In the genomic region with DNA sequence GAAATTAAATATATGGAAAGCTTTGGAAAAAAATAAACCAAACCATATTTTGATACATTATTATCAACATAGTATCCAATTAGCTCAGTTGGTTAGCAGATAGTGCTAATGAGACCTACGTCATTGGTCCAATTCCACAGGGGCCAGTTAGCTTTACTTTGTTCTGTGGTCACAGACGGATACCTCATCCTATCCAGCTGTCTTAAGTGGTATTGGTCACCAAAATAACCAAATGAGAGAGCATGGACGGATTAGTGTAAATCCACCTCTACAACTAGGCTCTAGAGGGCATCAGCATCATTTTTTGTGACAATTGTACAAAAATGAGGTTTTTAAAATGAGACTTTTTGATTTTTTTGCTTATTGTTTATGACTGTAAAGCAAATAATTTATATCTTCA, we compare ENCODE assay signal across 1 cellular context.
TF ChIP-seq lines count a peak whose summit lies in the region.

No MANE protein-coding gene starts in this region.

TF ChIP-seq in WTC11, 78 proteins besides CTCF, POLR2A, EP300 and RAD21 (continued from another document):
- TF ChIP-seq, protein P1, sequence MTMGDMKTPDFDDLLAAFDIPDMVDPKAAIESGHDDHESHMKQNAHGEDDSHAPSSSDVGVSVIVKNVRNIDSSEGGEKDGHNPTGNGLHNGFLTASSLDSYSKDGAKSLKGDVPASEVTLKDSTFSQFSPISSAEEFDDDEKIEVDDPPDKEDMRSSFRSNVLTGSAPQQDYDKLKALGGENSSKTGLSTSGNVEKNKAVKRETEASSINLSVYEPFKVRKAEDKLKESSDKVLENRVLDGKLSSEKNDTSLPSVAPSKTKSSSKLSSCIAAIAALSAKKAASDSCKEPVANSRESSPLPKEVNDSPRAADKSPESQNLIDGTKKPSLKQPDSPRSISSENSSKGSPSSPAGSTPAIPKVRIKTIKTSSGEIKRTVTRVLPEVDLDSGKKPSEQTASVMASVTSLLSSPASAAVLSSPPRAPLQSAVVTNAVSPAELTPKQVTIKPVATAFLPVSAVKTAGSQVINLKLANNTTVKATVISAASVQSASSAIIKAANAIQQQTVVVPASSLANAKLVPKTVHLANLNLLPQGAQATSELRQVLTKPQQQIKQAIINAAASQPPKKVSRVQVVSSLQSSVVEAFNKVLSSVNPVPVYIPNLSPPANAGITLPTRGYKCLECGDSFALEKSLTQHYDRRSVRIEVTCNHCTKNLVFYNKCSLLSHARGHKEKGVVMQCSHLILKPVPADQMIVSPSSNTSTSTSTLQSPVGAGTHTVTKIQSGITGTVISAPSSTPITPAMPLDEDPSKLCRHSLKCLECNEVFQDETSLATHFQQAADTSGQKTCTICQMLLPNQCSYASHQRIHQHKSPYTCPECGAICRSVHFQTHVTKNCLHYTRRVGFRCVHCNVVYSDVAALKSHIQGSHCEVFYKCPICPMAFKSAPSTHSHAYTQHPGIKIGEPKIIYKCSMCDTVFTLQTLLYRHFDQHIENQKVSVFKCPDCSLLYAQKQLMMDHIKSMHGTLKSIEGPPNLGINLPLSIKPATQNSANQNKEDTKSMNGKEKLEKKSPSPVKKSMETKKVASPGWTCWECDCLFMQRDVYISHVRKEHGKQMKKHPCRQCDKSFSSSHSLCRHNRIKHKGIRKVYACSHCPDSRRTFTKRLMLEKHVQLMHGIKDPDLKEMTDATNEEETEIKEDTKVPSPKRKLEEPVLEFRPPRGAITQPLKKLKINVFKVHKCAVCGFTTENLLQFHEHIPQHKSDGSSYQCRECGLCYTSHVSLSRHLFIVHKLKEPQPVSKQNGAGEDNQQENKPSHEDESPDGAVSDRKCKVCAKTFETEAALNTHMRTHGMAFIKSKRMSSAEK (CRISPR knock-in tag; IDR thresholded peaks at IDR 0.05; ENCODE audit: borderline replicate concordance), result no peak
- no peak for TF ChIP-seq CREB1 (CRISPR knock-in tag; IDR thresholded peaks at IDR 0.05)
- TF ChIP-seq, protein P2, sequence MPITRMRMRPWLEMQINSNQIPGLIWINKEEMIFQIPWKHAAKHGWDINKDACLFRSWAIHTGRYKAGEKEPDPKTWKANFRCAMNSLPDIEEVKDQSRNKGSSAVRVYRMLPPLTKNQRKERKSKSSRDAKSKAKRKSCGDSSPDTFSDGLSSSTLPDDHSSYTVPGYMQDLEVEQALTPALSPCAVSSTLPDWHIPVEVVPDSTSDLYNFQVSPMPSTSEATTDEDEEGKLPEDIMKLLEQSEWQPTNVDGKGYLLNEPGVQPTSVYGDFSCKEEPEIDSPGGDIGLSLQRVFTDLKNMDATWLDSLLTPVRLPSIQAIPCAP (CRISPR knock-in tag; IDR thresholded peaks at IDR 0.05), result no peak
- TF ChIP-seq, protein P3, sequence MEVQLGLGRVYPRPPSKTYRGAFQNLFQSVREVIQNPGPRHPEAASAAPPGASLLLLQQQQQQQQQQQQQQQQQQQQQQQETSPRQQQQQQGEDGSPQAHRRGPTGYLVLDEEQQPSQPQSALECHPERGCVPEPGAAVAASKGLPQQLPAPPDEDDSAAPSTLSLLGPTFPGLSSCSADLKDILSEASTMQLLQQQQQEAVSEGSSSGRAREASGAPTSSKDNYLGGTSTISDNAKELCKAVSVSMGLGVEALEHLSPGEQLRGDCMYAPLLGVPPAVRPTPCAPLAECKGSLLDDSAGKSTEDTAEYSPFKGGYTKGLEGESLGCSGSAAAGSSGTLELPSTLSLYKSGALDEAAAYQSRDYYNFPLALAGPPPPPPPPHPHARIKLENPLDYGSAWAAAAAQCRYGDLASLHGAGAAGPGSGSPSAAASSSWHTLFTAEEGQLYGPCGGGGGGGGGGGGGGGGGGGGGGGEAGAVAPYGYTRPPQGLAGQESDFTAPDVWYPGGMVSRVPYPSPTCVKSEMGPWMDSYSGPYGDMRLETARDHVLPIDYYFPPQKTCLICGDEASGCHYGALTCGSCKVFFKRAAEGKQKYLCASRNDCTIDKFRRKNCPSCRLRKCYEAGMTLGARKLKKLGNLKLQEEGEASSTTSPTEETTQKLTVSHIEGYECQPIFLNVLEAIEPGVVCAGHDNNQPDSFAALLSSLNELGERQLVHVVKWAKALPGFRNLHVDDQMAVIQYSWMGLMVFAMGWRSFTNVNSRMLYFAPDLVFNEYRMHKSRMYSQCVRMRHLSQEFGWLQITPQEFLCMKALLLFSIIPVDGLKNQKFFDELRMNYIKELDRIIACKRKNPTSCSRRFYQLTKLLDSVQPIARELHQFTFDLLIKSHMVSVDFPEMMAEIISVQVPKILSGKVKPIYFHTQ (CRISPR knock-in tag; IDR thresholded peaks at IDR 0.05), result no peak
- TF ChIP-seq, protein P4, sequence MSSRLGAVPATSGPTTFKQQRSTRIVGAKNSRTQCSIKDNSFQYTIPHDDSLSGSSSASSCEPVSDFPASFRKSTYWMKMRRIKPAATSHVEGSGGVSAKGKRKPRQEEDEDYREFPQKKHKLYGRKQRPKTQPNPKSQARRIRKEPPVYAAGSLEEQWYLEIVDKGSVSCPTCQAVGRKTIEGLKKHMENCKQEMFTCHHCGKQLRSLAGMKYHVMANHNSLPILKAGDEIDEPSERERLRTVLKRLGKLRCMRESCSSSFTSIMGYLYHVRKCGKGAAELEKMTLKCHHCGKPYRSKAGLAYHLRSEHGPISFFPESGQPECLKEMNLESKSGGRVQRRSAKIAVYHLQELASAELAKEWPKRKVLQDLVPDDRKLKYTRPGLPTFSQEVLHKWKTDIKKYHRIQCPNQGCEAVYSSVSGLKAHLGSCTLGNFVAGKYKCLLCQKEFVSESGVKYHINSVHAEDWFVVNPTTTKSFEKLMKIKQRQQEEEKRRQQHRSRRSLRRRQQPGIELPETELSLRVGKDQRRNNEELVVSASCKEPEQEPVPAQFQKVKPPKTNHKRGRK (CRISPR knock-in tag; IDR thresholded peaks at IDR 0.05; ENCODE audit: borderline replicate concordance), result no peak
- no peak for TF ChIP-seq ETV6 (CRISPR knock-in tag; IDR thresholded peaks at IDR 0.05)
- TF ChIP-seq, protein P5, sequence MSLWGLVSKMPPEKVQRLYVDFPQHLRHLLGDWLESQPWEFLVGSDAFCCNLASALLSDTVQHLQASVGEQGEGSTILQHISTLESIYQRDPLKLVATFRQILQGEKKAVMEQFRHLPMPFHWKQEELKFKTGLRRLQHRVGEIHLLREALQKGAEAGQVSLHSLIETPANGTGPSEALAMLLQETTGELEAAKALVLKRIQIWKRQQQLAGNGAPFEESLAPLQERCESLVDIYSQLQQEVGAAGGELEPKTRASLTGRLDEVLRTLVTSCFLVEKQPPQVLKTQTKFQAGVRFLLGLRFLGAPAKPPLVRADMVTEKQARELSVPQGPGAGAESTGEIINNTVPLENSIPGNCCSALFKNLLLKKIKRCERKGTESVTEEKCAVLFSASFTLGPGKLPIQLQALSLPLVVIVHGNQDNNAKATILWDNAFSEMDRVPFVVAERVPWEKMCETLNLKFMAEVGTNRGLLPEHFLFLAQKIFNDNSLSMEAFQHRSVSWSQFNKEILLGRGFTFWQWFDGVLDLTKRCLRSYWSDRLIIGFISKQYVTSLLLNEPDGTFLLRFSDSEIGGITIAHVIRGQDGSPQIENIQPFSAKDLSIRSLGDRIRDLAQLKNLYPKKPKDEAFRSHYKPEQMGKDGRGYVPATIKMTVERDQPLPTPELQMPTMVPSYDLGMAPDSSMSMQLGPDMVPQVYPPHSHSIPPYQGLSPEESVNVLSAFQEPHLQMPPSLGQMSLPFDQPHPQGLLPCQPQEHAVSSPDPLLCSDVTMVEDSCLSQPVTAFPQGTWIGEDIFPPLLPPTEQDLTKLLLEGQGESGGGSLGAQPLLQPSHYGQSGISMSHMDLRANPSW (CRISPR knock-in tag; conservative IDR thresholded peaks at IDR 0.05; ENCODE audit: low read depth), result no peak
- no peak for TF ChIP-seq PRRX2 (CRISPR knock-in tag; IDR thresholded peaks at IDR 0.05)
- TF ChIP-seq NFATC4 (CRISPR knock-in tag; IDR thresholded peaks at IDR 0.05), result no peak
- no peak for TF ChIP-seq TEAD4 (CRISPR knock-in tag; IDR thresholded peaks at IDR 0.05)
- TF ChIP-seq, protein P6, sequence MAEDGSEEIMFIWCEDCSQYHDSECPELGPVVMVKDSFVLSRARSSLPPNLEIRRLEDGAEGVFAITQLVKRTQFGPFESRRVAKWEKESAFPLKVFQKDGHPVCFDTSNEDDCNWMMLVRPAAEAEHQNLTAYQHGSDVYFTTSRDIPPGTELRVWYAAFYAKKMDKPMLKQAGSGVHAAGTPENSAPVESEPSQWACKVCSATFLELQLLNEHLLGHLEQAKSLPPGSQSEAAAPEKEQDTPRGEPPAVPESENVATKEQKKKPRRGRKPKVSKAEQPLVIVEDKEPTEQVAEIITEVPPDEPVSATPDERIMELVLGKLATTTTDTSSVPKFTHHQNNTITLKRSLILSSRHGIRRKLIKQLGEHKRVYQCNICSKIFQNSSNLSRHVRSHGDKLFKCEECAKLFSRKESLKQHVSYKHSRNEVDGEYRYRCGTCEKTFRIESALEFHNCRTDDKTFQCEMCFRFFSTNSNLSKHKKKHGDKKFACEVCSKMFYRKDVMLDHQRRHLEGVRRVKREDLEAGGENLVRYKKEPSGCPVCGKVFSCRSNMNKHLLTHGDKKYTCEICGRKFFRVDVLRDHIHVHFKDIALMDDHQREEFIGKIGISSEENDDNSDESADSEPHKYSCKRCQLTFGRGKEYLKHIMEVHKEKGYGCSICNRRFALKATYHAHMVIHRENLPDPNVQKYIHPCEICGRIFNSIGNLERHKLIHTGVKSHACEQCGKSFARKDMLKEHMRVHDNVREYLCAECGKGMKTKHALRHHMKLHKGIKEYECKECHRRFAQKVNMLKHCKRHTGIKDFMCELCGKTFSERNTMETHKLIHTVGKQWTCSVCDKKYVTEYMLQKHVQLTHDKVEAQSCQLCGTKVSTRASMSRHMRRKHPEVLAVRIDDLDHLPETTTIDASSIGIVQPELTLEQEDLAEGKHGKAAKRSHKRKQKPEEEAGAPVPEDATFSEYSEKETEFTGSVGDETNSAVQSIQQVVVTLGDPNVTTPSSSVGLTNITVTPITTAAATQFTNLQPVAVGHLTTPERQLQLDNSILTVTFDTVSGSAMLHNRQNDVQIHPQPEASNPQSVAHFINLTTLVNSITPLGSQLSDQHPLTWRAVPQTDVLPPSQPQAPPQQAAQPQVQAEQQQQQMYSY (CRISPR knock-in tag; IDR thresholded peaks at IDR 0.05), result no peak
